Comparison of ENCODE assay signal across 23 cellular contexts in the genomic region with DNA sequence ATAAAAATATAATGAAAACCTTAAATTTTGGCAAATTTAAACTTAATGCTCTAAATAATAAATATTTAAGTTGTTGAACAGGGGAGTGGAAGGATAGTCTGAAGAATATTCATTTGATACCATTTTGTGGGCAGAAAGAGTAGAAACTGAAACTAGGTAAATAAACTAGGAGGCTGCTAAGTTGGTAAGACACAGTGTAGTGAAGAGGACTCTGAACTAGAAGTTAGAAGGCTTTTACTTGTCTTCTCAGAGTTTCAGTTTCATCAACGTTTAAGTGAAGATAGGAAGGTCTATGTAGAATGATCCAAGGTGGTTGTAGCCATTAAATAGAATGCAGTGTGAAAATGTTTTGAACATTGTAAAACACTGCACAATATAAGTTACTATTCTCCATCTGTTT.
DNase-seq lines count a peak whose midpoint lies in the region; ATAC-seq and TF ChIP-seq lines count a peak whose summit lies in the region.
"Had no signal": no experiment of that assay in that cellular context is flagged by ENCODE, and none has a peak within 500 bp of the region (broad histone marks: within the 10 kb centered on the region; RNA-seq: fewer than 3 reads in every experiment).

No MANE protein-coding gene starts in this region.

- H3K36me3 ChIP-seq in CD8-positive, alpha-beta T cell (ENCODE audit: insufficient read depth, low read length): no peaks in the 10 kb centered on the region
- H3K36me3 ChIP-seq: brain microvascular endothelial cell, neutrophil, tibial artery had no signal

- peaks cover 17% of the 10 kb centered on the region for H3K9me3 Mint-ChIP-seq in CD8-positive, alpha-beta T cell

- no peak overlapping the region for H3K4me3 Mint-ChIP-seq in CD8-positive, alpha-beta T cell
- H3K4me3 Mint-ChIP-seq: activated T-helper 17 cell treated with anti-CD3 and anti-CD28 coated beads, Interleukin-2, amount 50 U/mL, for 72 hours; stimulated activated naive B cell treated with anti-CD40 and anti-IgM and Interleukin-4, amounts not matched to agents 10 μg/mL and 1 μg/mL and 100 μg/mL, for 72 hours had no signal

- no peak overlapping the region for H3K27ac ChIP-seq in CD8-positive, alpha-beta T cell (ENCODE audit: low read depth, low read length)
- H3K27ac ChIP-seq: brain microvascular endothelial cell, epithelial cell of prostate, HL-60, neutrophil, tibial artery had no signal

- intact Hi-C loops in CD8-positive, alpha-beta T cell (cut with DNase I, micrococcal nuclease): no loop called here

- no peak for TF ChIP-seq CTCF in CD8-positive, alpha-beta T cell (IDR thresholded peaks at IDR 0.05)

- H3K27me3 Mint-ChIP-seq in CD8-positive, alpha-beta T cell (ENCODE audit: low read depth): no peaks in the 10 kb centered on the region
- H3K27me3 Mint-ChIP-seq: activated T-helper 17 cell treated with anti-CD3 and anti-CD28 coated beads, Interleukin-2, amount 50 U/mL, for 72 hours; stimulated activated naive B cell treated with anti-CD40 and anti-IgM and Interleukin-4, amounts not matched to agents 10 μg/mL and 1 μg/mL and 100 μg/mL, for 72 hours had no signal

- peaks cover 3% of the 10 kb centered on the region for H3K9me3 ChIP-seq in CD8-positive, alpha-beta T cell (ENCODE audit: low read length)
- H3K9me3 ChIP-seq: neutrophil, tibial artery had no signal

- H3K27ac Mint-ChIP-seq in CD8-positive, alpha-beta T cell: no peak overlapping the region
- H3K27ac Mint-ChIP-seq: activated T-helper 17 cell treated with anti-CD3 and anti-CD28 coated beads, Interleukin-2, amount 50 U/mL, for 72 hours; stimulated activated naive B cell treated with anti-CD40 and anti-IgM and Interleukin-4, amounts not matched to agents 10 μg/mL and 1 μg/mL and 100 μg/mL, for 72 hours had no signal

- H3K36me3 Mint-ChIP-seq in CD8-positive, alpha-beta T cell: no peaks in the 10 kb centered on the region
- H3K36me3 Mint-ChIP-seq: stimulated activated naive B cell treated with anti-CD40 and anti-IgM and Interleukin-4, amounts not matched to agents 10 μg/mL and 1 μg/mL and 100 μg/mL, for 72 hours had no signal

- DNase-seq in CD8-positive, alpha-beta T cell: no peak
- DNase-seq in hippocampal formation (lab: John Stamatoyannopoulos, UW) (no peak), DMS79 (lab: John Stamatoyannopoulos, UW) (no peak), RKO (ENCODE audit: low spot score) (no peak)
- DNase-seq: activated CD4-positive, CD25-positive, alpha-beta regulatory T cell; AML-193; brain microvascular endothelial cell; GDM1; left ventricle myocardium superior; NCI-H1092; NCI-H2081 treated with DMSO at 0.1 percent for 48 hours; NCI-H526; stimulated activated CD4-positive, alpha-beta T cell treated with anti-CD3 and anti-CD28 coated beads, Interleukin-12 subunit alpha, Interleukin-12 subunit beta, amount 100 ng/mL, for 4 hours; stimulated activated naive B cell treated with anti-CD40 and anti-IgM and Interleukin-4, amounts not matched to agents 10 μg/mL and 1 μg/mL and 100 μg/mL, for 72 hours; T-helper 2 cell; tibial artery had no signal

- peak; percentile 69 for ATAC-seq in GM19025 (IDR thresholded peaks at IDR 0.05; ENCODE audit: low read depth, unreplicated experiment)
- peak; percentile 69 for ATAC-seq in HG02623 (IDR thresholded peaks at IDR 0.05; ENCODE audit: unreplicated experiment)
- ATAC-seq in HG03378 (IDR thresholded peaks at IDR 0.05; ENCODE audit: unreplicated experiment): peak; percentile 54
- no peak for ATAC-seq in CD8-positive, alpha-beta T cell
- ATAC-seq: activated T-helper 17 cell treated with anti-CD3 and anti-CD28 coated beads, Interleukin-2, amount 50 U/mL, for 72 hours; left ventricle myocardium superior; stimulated activated naive B cell treated with anti-CD40 and anti-IgM and Interleukin-4, amounts not matched to agents 10 μg/mL and 1 μg/mL and 100 μg/mL, for 72 hours had no signal

- H3K4me1 Mint-ChIP-seq in CD8-positive, alpha-beta T cell (ENCODE audit: low read depth): no peaks in the 10 kb centered on the region
- H3K4me1 Mint-ChIP-seq: activated T-helper 17 cell treated with anti-CD3 and anti-CD28 coated beads, Interleukin-2, amount 50 U/mL, for 72 hours; stimulated activated naive B cell treated with anti-CD40 and anti-IgM and Interleukin-4, amounts not matched to agents 10 μg/mL and 1 μg/mL and 100 μg/mL, for 72 hours had no signal

- H3K4me1 ChIP-seq in CD8-positive, alpha-beta T cell (ENCODE audit: insufficient read depth, low read length): no peaks in the 10 kb centered on the region
- H3K4me1 ChIP-seq: tibial artery had no signal

- H3K27me3 ChIP-seq in CD8-positive, alpha-beta T cell (ENCODE audit: insufficient read depth, low read length): no peaks in the 10 kb centered on the region
- H3K27me3 ChIP-seq: brain microvascular endothelial cell, neutrophil, tibial artery had no signal

- POLR2A ChIA-PET in CD8-positive, alpha-beta T cell (lab: Charles Lee): no interaction called here

- CTCF ChIA-PET in CD8-positive, alpha-beta T cell (lab: Charles Lee): no interaction called here

- no peak overlapping the region for H3K4me3 ChIP-seq in CD8-positive, alpha-beta T cell (ENCODE audit: low read depth, low read length)
- H3K4me3 ChIP-seq: tibial artery had no signal
